Comparison of ENCODE assay signal across 26 cellular contexts in the genomic region with DNA sequence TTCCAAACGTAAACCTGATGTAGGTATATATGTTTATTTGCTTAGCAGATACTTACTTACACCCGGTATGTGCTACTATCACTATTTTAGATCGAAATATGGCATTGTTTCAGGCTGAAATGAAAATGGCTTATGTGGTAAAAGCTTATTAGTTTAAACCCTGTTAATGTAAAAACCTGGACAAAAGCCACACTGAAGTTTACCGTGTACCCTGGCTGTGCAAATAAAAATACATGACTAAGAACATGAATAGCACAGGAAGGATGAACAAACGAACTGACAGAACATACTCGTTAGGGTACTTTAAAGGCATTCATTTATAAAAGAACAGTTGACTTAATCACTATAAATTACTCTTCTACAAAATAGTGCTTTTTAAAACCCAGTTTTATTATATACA. TPM values are rescaled to one million over a fixed set of nuclear protein-coding genes. Genes with fewer than 3 reads are reported as not detected.
DNase-seq lines count a peak whose midpoint lies in the region; ATAC-seq, FAIRE-seq and TF ChIP-seq lines count a peak whose summit lies in the region.
"Had no signal": no experiment of that assay in that cellular context is flagged by ENCODE, and none has a peak within 500 bp of the region (broad histone marks: within the 10 kb centered on the region; RNA-seq: fewer than 3 reads in every experiment).

No MANE protein-coding gene starts in this region.

- no peak for TF ChIP-seq CTCF in MCF 10A (IDR thresholded peaks at IDR 0.05; ENCODE audit: unreplicated experiment)
- TF ChIP-seq CTCF in breast epithelium (IDR thresholded peaks at IDR 0.05): no peak
- no peak for TF ChIP-seq CTCF in bronchial epithelial cell (IDR thresholded peaks at IDR 0.05; ENCODE audit: insufficient read depth, low read length, severe bottlenecking)
- no peak for TF ChIP-seq CTCF in psoas muscle (IDR thresholded peaks at IDR 0.05)

- no peaks in the 10 kb centered on the region for H3K36me3 Mint-ChIP-seq in MCF 10A (ENCODE audit: insufficient read depth, unreplicated experiment)

- no peak overlapping the region for H3K4me3 ChIP-seq in breast epithelium
- no peak overlapping the region for H3K4me3 ChIP-seq in bronchial epithelial cell (ENCODE audit: low read depth, low read length)
- H3K4me3 ChIP-seq in psoas muscle: no peak overlapping the region
- H3K4me3 ChIP-seq: GM23338, HAP-1, SJSA1 had no signal

- H3K4me1 ChIP-seq in breast epithelium: no peaks in the 10 kb centered on the region
- no peaks in the 10 kb centered on the region for H3K4me1 ChIP-seq in psoas muscle
- H3K4me1 ChIP-seq: HAP-1, SJSA1 had no signal

- no peaks in the 10 kb centered on the region for H3K27me3 Mint-ChIP-seq in MCF 10A (ENCODE audit: insufficient read depth, unreplicated experiment)

- no peak for ATAC-seq in psoas muscle
- ATAC-seq: GM23338, Right ventricle myocardium inferior had no signal

- H3K27me3 ChIP-seq in breast epithelium (peaks cover 0 to 21% of the 10 kb centered on the region in 2 donors), bronchial epithelial cell (ENCODE audit: control insufficient read depth, insufficient read depth, low read length) (peaks cover 2% of the 10 kb centered on the region), psoas muscle (ENCODE audit: insufficient read depth in 3 of 3, low read length in 2 of 3) (peaks cover 0 to 6% (median 0%) of the 10 kb centered on the region in 3 donors)

- H3K27ac Mint-ChIP-seq in MCF 10A (ENCODE audit: low read depth, unreplicated experiment): no peak overlapping the region
- H3K27ac Mint-ChIP-seq: CD8-positive, alpha-beta memory T cell; GM23338 had no signal

- WGBS in psoas muscle, 3 donors: 76 to 81% (median 78%) methylated on average over 6 of the region's 6 CpGs

- H3K36me3 ChIP-seq in breast epithelium: peaks cover 3% of the 10 kb centered on the region
- H3K36me3 ChIP-seq in bronchial epithelial cell (ENCODE audit: control insufficient read depth, insufficient read depth, low read length): no peaks in the 10 kb centered on the region
- no peaks in the 10 kb centered on the region for H3K36me3 ChIP-seq in psoas muscle (ENCODE audit: insufficient read depth in 1 of 2, low read depth in 1 of 2)
- H3K36me3 ChIP-seq: HAP-1, SJSA1 had no signal

- intact Hi-C loops in MCF 10A (cut with micrococcal nuclease) (no loop called here), breast epithelium (cut with DNase I; ENCODE audit: low total_unique reads) (no loop called here), psoas muscle (cut with DNase I) (no loop called here)

- no peak for TF ChIP-seq POLR2A in breast epithelium (IDR thresholded peaks at IDR 0.05)

- CTCF ChIA-PET in MCF 10A (lab: Yijun Ruan, JAX): interaction anchor here (1.8 to 6.7 kb wide), 3 partner anchors 22 to 275 kb away, joined by 5 to 52 read pairs (median 6); no protein-coding TSS in a partner anchor

- peak; percentile 34 for DNase-seq in MCF 10A (ENCODE audit: unreplicated experiment)
- no peak for DNase-seq in breast epithelium (ENCODE audit: low spot score in 2 of 2)
- DNase-seq in NCI-H748 (lab: John Stamatoyannopoulos, UW; ENCODE audit: unreplicated experiment): peak; percentile 45
- DNase-seq in bronchial epithelial cell (ENCODE audit: low read depth): peak; percentile 67
- no peak for DNase-seq in NK-92 treated with Interleukin-12 subunit alpha and Interleukin-12 subunit beta, amount 100 ng/mL, for 24 hours (lab: John Stamatoyannopoulos, UW)
- DNase-seq in HK-2 (ENCODE audit: unreplicated experiment): no peak
- no peak for DNase-seq in psoas muscle
- DNase-seq: 8988T; Calu3; CD8-positive, alpha-beta memory T cell; DMS79 treated with DMSO at 0.1 percent for 48 hours; Karpas-422; MM.1S; NCI-H1048; NCI-H1436; NCI-H187 treated with DMSO at 0.1 percent for 48 hours; NCI-H2107; NCI-H446 treated with DMSO at 0.1 percent for 48 hours; NCI-H526 treated with DMSO at 0.1 percent for 48 hours had no signal

- no TSS peak for BruUV-seq in MCF 10A (replicated peaks; lab: Mats Ljungman, UMichigan)

- no peaks in the 10 kb centered on the region for H3K9me3 Mint-ChIP-seq in MCF 10A (ENCODE audit: unreplicated experiment)
- H3K9me3 Mint-ChIP-seq: CD8-positive, alpha-beta memory T cell; GM23338 had no signal

- POLR2A ChIA-PET in MCF 10A (lab: Yijun Ruan, JAX): no interaction called here

- H3K27ac ChIP-seq in breast epithelium: no peak overlapping the region
- no peak overlapping the region for H3K27ac ChIP-seq in psoas muscle
- H3K27ac ChIP-seq: SJSA1 had no signal

- no peak for FAIRE-seq in bronchial epithelial cell (lab: Jason Lieb, UNC)
- FAIRE-seq: HTR-8/SVneo, RCC 7860 had no signal

- H3K4me3 Mint-ChIP-seq in MCF 10A (ENCODE audit: unreplicated experiment): no peak overlapping the region
- H3K4me3 Mint-ChIP-seq: CD8-positive, alpha-beta memory T cell; GM23338 had no signal

- H3K9me3 ChIP-seq in breast epithelium (no peaks in the 10 kb centered on the region), psoas muscle (no peaks in the 10 kb centered on the region)
- H3K9me3 ChIP-seq: HAP-1, SJSA1 had no signal

- peaks cover 24% of the 10 kb centered on the region for H3K4me1 Mint-ChIP-seq in MCF 10A (ENCODE audit: insufficient read depth, unreplicated experiment)

RNA-seq across cellular contexts. Expression of gene CLDN10, which starts 6.6 kb away (rescaled TPM):
- not detected in 2 replicates for total RNA-seq in MCF 10A (2022)
- 1 to 10 TPM in 2 of 3 donors, under 1 TPM in 1; 0.64 to 2.0 (median 1.0) TPM for total RNA-seq in breast epithelium
- total RNA-seq in bronchial epithelial cell: 0.51 TPM in 1 of 2 replicates, not detected in the other
- total RNA-seq in psoas muscle: under 1 TPM in 2 of 4 donors, not detected in 2; 0.11 to 0.17 TPM
- under 1 TPM; 0.04 to 0.26 (median 0.14) TPM for polyA plus RNA-seq in psoas muscle
- total RNA-seq: CD8-positive, alpha-beta memory T cell; SJSA1; T-helper 1 cell treated with Interleukin-12 subunit alpha and Interleukin-12 subunit beta and Interleukin-4 antibody, amounts not matched to agents 30 ng/mL and 1 ng/mL, for 36 hours had no signal
- polyA plus RNA-seq: CD8-positive, alpha-beta memory T cell had no signal

Comparison
In these comparisons a context has a peak if more than half of its experiments do, and no peak if none do; other contexts are left out.
1. DNase-seq: peak in MCF 10A (single experiment), NCI-H748 (single experiment) and bronchial epithelial cell (single experiment); none in breast epithelium (0 of 2), NK-92 treated with Interleukin-12 subunit alpha and Interleukin-12 subunit beta, amount 100 ng/mL, for 24 hours (single experiment), HK-2 (single experiment) and psoas muscle (0 of 2).